17 cellular contexts compared by ENCODE assay signal in the genomic region with DNA sequence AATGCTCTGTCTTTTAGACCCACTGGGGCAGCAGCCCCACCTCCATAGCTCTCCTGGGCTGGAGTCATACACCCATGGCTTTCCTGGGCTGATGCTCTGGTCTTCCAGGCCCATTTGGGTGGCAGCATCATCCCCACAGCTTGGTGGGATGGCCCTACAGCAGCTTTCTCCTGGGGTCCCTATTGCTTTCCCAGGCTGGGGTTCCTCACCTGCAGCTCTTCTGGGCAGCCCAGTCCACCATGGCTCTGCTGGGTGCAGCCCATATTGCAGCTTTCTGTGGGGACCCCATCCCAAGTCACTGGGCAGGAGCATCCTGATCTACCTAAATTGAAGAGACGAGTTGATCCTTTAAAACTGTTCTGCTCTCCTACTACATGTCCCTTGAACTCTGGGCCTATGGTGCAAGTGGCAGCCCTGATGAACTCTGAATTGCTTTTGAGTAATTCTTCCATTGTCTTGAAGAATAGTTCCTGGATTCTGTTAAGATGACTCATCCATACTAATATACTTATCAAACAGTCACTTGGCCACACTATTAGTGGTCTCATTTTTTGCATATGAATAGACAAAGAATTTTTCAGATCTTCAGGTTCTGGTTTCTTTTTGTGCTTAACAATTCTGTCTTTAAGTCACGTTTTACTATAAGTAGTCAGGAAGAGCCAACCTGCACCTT.
A peak's percentile ranks its signal among the peaks of the same experiment; 100 is the strongest.
DNase-seq lines count a peak whose midpoint lies in the region; ATAC-seq, FAIRE-seq and TF ChIP-seq lines count a peak whose summit lies in the region.
"Had no signal": no experiment of that assay in that cellular context is flagged by ENCODE, and none has a peak within 500 bp of the region (broad histone marks: within the 10 kb centered on the region; RNA-seq: fewer than 3 reads in every experiment).

No MANE protein-coding gene starts in this region.

- no peak overlapping the region for H3K23ac ChIP-seq in trophoblast cell (ENCODE audit: low read length)

- H2AK5ac ChIP-seq in trophoblast cell (ENCODE audit: low read length), result no peak overlapping the region

- intact Hi-C loops in endothelial cell of umbilical vein (cut with micrococcal nuclease) (no loop called here), head of caudate nucleus (cut with DNase I) (no loop called here)

- no TSS peak for BruUV-seq in endothelial cell of umbilical vein (replicated peaks; lab: Mats Ljungman, UMichigan)

- no peaks in the 10 kb centered on the region for H3K4me1 ChIP-seq in GM23248 (ENCODE audit: insufficient read depth)
- peaks cover 9% of the 10 kb centered on the region; the same call in 1 of the 2 replicates for H3K4me1 ChIP-seq in MM.1S (ENCODE audit: low read length)
- peaks cover 8% of the 10 kb centered on the region for H3K4me1 ChIP-seq in endothelial cell of umbilical vein (ENCODE audit: control insufficient read depth, extremely low read depth, insufficient read depth, low read length)
- no peaks in the 10 kb centered on the region for H3K4me1 ChIP-seq in trophoblast cell (ENCODE audit: control insufficient read depth in 1 of 2, insufficient read depth in 2 of 2, low read length in 2 of 2)
- H3K4me1 ChIP-seq: Peyer's patch, SJCRH30 had no signal

- H3K79me1 ChIP-seq in trophoblast cell (ENCODE audit: low read length), result no peaks in the 10 kb centered on the region

- ATAC-seq in GM21619 (IDR thresholded peaks at IDR 0.05; ENCODE audit: unreplicated experiment), result no peak
- no peak for ATAC-seq in HG03442 (IDR thresholded peaks at IDR 0.05; ENCODE audit: unreplicated experiment)

- POLR2A ChIA-PET in endothelial cell of umbilical vein (lab: Charles Lee), result no interaction called here

- H2AFZ ChIP-seq in GM23248 (no peak overlapping the region), MM.1S (ENCODE audit: low read length) (no peak overlapping the region), endothelial cell of umbilical vein (ENCODE audit: low read depth, low read length) (no peak overlapping the region), trophoblast cell (ENCODE audit: insufficient read depth, low read length, poor library complexity) (no peak overlapping the region)

- no peak overlapping the region for H2BK5ac ChIP-seq in trophoblast cell (ENCODE audit: low read depth, low read length, poor library complexity)

- dilution Hi-C loops in endothelial cell of umbilical vein (cut with MboI; ENCODE audit: extremely low pct_ligation_motif_present, low sequenced_read_pairs), result no loop called here

- H3K9ac ChIP-seq in GM23248 (no peak overlapping the region), MM.1S (ENCODE audit: low read length) (no peak overlapping the region), endothelial cell of umbilical vein (replicated peaks; ENCODE audit: extremely low read depth, insufficient read depth, low read length) (no peak overlapping the region), trophoblast cell (ENCODE audit: low read length) (peak overlapping the region; percentile 50)

- H4K91ac ChIP-seq in trophoblast cell (ENCODE audit: low read depth, low read length), result no peak overlapping the region

- H3K9me3 ChIP-seq in GM23248 (ENCODE audit: low read depth) (no peaks in the 10 kb centered on the region), MM.1S (replicated peaks; ENCODE audit: insufficient read depth, low read length) (no peaks in the 10 kb centered on the region), endothelial cell of umbilical vein (replicated peaks; ENCODE audit: control insufficient read depth, insufficient read depth, low read length) (no peaks in the 10 kb centered on the region), trophoblast cell (ENCODE audit: insufficient read depth, low read depth, low read length) (peaks cover 2% of the 10 kb centered on the region)
- H3K9me3 ChIP-seq: Peyer's patch, SJCRH30 had no signal

- WGBS in GM23248 (ENCODE audit: low coverage in 1 of 2, low lambda C conversion rate in 2 of 2, missing lambda C conversion rate in 2 of 2), 2 experiments, result 50 to 62% methylated on average over 2 of the region's 2 CpGs
- no CpG with 5 or more reads among the region's 2 CpGs for WGBS in trophoblast cell (ENCODE audit: extremely low coverage, insufficient coverage, insufficient read length)

- no peak overlapping the region for H3K4ac ChIP-seq in trophoblast cell (ENCODE audit: low read depth, low read length)

- FAIRE-seq in endothelial cell of umbilical vein (lab: Jason Lieb, UNC), result peak; percentile 92
- FAIRE-seq: D721Med had no signal

- H3F3A ChIP-seq in GM23248 (ENCODE audit: insufficient read depth), result no peaks in the 10 kb centered on the region
- no peaks in the 10 kb centered on the region for H3F3A ChIP-seq in MM.1S (ENCODE audit: insufficient read depth, low read length)

- H2BK120ac ChIP-seq in trophoblast cell (ENCODE audit: insufficient read depth, low read length, poor library complexity), result no peak overlapping the region

- no peak overlapping the region for H3K18ac ChIP-seq in trophoblast cell (ENCODE audit: low read length)

- no peak overlapping the region for H2BK12ac ChIP-seq in trophoblast cell (ENCODE audit: low read length)

- H3K79me2 ChIP-seq in GM23248 (ENCODE audit: insufficient read depth) (no peaks in the 10 kb centered on the region), MM.1S (ENCODE audit: low read length) (no peaks in the 10 kb centered on the region), endothelial cell of umbilical vein (ENCODE audit: control insufficient read depth, insufficient read depth, low read length) (no peaks in the 10 kb centered on the region), trophoblast cell (ENCODE audit: control insufficient read depth, insufficient read depth, low read length, poor library complexity) (no peaks in the 10 kb centered on the region)

- H4K20me1 ChIP-seq in GM23248 (ENCODE audit: insufficient read depth), result no peaks in the 10 kb centered on the region
- H4K20me1 ChIP-seq in MM.1S (ENCODE audit: insufficient read depth, low read length), result no peaks in the 10 kb centered on the region
- H4K20me1 ChIP-seq in endothelial cell of umbilical vein (replicated peaks; ENCODE audit: control insufficient read depth, extremely low read depth, insufficient read depth, low read length), result no peaks in the 10 kb centered on the region

- CTCF ChIA-PET in endothelial cell of umbilical vein (lab: Charles Lee), result interaction anchor here (3.3 kb wide), 1 partner anchor 445 kb away, joined by 12 read pairs; no protein-coding TSS in a partner anchor

- DNase-seq in GM23248, result peak; percentile 38
- no peak for DNase-seq in MM.1S
- peak; percentile 26 for DNase-seq in endothelial cell of umbilical vein (ENCODE audit: low read depth, low spot score)
- peak in 1 of 2 donors; percentile 59 for DNase-seq in trophoblast cell
- no peak for DNase-seq in head of caudate nucleus
- DNase-seq: CD4-positive, alpha-beta T cell; DMS79 treated with DMSO at 0.1 percent for 48 hours; H7; NCI-H1092; NCI-H1694 treated with DMSO at 0.1 percent for 48 hours; NCI-H446 treated with DMSO at 0.1 percent for 48 hours; NCI-H82; SJCRH30 had no signal

- H4K12ac ChIP-seq in trophoblast cell (ENCODE audit: low read depth, low read length), result no peak overlapping the region

- H3K9me1 ChIP-seq in endothelial cell of umbilical vein (replicated peaks; ENCODE audit: control insufficient read depth, extremely low read depth, insufficient read depth, low read length), result no peaks in the 10 kb centered on the region

- TF ChIP-seq POLR2A in endothelial cell of umbilical vein (IDR thresholded peaks at IDR 0.05; ENCODE audit: low read depth, low read length), result no peak

- H3K4me3 ChIP-seq in GM23248 (no peak overlapping the region), MM.1S (ENCODE audit: low read length) (no peak overlapping the region), endothelial cell of umbilical vein (replicated peaks in 1 of 3; ENCODE audit: insufficient read depth in 1 of 3, low read depth in 1 of 3, low read length in 3 of 3) (no peak overlapping the region), trophoblast cell (ENCODE audit: low read depth, low read length) (no peak overlapping the region)
- H3K4me3 ChIP-seq: Peyer's patch, SJCRH30 had no signal

- H3K4me2 ChIP-seq in GM23248 (ENCODE audit: unreplicated experiment) (no peak overlapping the region), MM.1S (ENCODE audit: low read depth, low read length) (no peak overlapping the region), endothelial cell of umbilical vein (ENCODE audit: insufficient read depth, low read length) (peak overlapping the region; percentile 39), trophoblast cell (ENCODE audit: low read length) (no peak overlapping the region)

- no peaks in the 10 kb centered on the region for H3K36me3 ChIP-seq in GM23248 (ENCODE audit: low read depth)
- no peaks in the 10 kb centered on the region for H3K36me3 ChIP-seq in MM.1S (replicated peaks; ENCODE audit: insufficient read depth, low read length)
- no peaks in the 10 kb centered on the region for H3K36me3 ChIP-seq in endothelial cell of umbilical vein (ENCODE audit: control insufficient read depth in 2 of 2, extremely low read depth in 1 of 2, insufficient read depth in 2 of 2, low read length in 2 of 2)
- no peaks in the 10 kb centered on the region for H3K36me3 ChIP-seq in trophoblast cell (ENCODE audit: control insufficient read depth in 1 of 2, insufficient read depth in 2 of 2, low read length in 2 of 2)
- H3K36me3 ChIP-seq: Peyer's patch, SJCRH30 had no signal

- no peak overlapping the region for H3K14ac ChIP-seq in trophoblast cell (ENCODE audit: low read length)

- no peak overlapping the region for H4K8ac ChIP-seq in trophoblast cell (ENCODE audit: low read depth, low read length)

- H3K27me3 ChIP-seq in GM23248 (replicated peaks; ENCODE audit: insufficient read depth) (peaks cover 3% of the 10 kb centered on the region; the same call in 1 of the 2 replicates), MM.1S (replicated peaks; ENCODE audit: insufficient read depth, low read length) (no peaks in the 10 kb centered on the region), endothelial cell of umbilical vein (ENCODE audit: control insufficient read depth in 2 of 2, insufficient read depth in 2 of 2, low read length in 2 of 2) (peaks cover 2 to 6% of the 10 kb centered on the region in 2 experiments), trophoblast cell (ENCODE audit: insufficient read depth, low read length) (no peaks in the 10 kb centered on the region)
- H3K27me3 ChIP-seq: Peyer's patch, SJCRH30 had no signal

- H3K27ac ChIP-seq in GM23248 (no peak overlapping the region), MM.1S (ENCODE audit: low read length) (peak overlapping the region; percentile 8; the same call in 1 of the 2 replicates), endothelial cell of umbilical vein (ENCODE audit: insufficient read depth, low read depth, low read length) (no peak overlapping the region), trophoblast cell (ENCODE audit: low read depth, low read length) (no peak overlapping the region)
- H3K27ac ChIP-seq: Peyer's patch, SJCRH30 had no signal

- no peaks in the 10 kb centered on the region for H3K9me2 ChIP-seq in GM23248 (ENCODE audit: insufficient read depth)
- no peaks in the 10 kb centered on the region for H3K9me2 ChIP-seq in MM.1S (replicated peaks; ENCODE audit: insufficient read depth, low read length)

- in situ Hi-C loops in GM23248 (cut with MboI), result no loop called here

- no peak for TF ChIP-seq CTCF in MM.1S (IDR thresholded peaks at IDR 0.05; ENCODE audit: low read length)
- no peak for TF ChIP-seq CTCF in endothelial cell of umbilical vein (IDR thresholded peaks at IDR 0.05; ENCODE audit: extremely low read depth in 1 of 2, insufficient read depth in 1 of 2, low read depth in 1 of 2, low read length in 2 of 2)

Comparison
In these comparisons a context has a peak if more than half of its experiments do, and no peak if none do; other contexts are left out.
1. DNase-seq: peak in GM23248 (single experiment) and endothelial cell of umbilical vein (single experiment); none in MM.1S (single experiment) and head of caudate nucleus (0 of 42).